In the genomic region with DNA sequence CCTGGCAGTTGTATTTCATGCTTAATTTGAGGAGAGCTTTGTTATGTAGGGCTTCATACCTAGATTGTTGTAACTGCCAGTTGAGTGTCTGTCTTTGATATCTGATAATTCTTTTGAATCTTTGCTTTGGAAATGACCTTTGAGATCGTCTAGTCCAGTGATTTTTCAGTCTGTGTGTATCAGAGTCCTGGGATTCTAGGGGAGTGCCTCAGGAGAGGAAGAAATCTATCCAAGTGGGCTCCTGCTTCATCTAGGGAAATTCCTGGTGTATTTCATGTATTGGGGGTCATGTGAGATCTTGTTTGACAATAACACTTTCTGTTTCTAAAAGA, we compare ENCODE assay signal across 32 cellular contexts.
"Had no signal": no experiment of that assay in that cellular context is flagged by ENCODE, and none has a peak within 500 bp of the region (broad histone marks: within the 10 kb centered on the region; RNA-seq: fewer than 3 reads in every experiment).

No MANE protein-coding gene starts in this region.

- H3K4me1 Mint-ChIP-seq: activated B cell treated with CpG ODN at 0.5 μM for 24 hours; activated T-helper 17 cell treated with anti-CD3 and anti-CD28 coated beads, Interleukin-2, amount 50 U/mL, for 72 hours; T-helper 17 cell had no signal

- H3K9me3 ChIP-seq: body of pancreas, gastrocnemius medialis had no signal

- H3K36me3 ChIP-seq: gastrocnemius medialis had no signal

- H3K4me3 Mint-ChIP-seq: activated B cell treated with CpG ODN at 0.5 μM for 24 hours; activated CD8-positive, alpha-beta T cell treated with anti-CD3 and anti-CD28 coated beads for 36 hours; activated naive CD8-positive, alpha-beta T cell; activated T-cell treated with anti-CD3 and anti-CD28 coated beads, Interleukin-2, amount 50 U/mL, for 4 hours; activated T-helper 17 cell treated with anti-CD3 and anti-CD28 coated beads, Interleukin-2, amount 50 U/mL, for 72 hours; endodermal cell; T-helper 17 cell; T-helper 2 cell treated with Interferon-gamma antibody and Interleukin-4, amounts not matched to agents 5 μg/mL and 100 μg/mL, for 36 hours had no signal

- H3K9me3 Mint-ChIP-seq: activated B cell treated with CpG ODN at 0.5 μM for 24 hours; activated CD8-positive, alpha-beta T cell treated with anti-CD3 and anti-CD28 coated beads for 36 hours; activated T-cell treated with anti-CD3 and anti-CD28 coated beads, Interleukin-2, amount 50 U/mL, for 4 hours; activated T-helper 17 cell treated with anti-CD3 and anti-CD28 coated beads, Interleukin-2, amount 50 U/mL, for 72 hours; endodermal cell; T-helper 2 cell treated with Interferon-gamma antibody and Interleukin-4, amounts not matched to agents 5 μg/mL and 100 μg/mL, for 36 hours had no signal

- H3K4me3 ChIP-seq: body of pancreas, coronary artery, gastrocnemius medialis had no signal

- H3K27me3 ChIP-seq: body of pancreas, gastrocnemius medialis had no signal

- H3K27me3 Mint-ChIP-seq: activated CD8-positive, alpha-beta T cell treated with anti-CD3 and anti-CD28 coated beads for 36 hours had no signal

- ATAC-seq: activated CD4-positive, CD25-positive, alpha-beta regulatory T cell treated with anti-CD3 and anti-CD28 coated beads, Interleukin-2, amount 50 U/mL, for 24 hours; activated CD8-positive, alpha-beta T cell treated with anti-CD3 and anti-CD28 coated beads for 36 hours; activated T-cell treated with anti-CD3 and anti-CD28 coated beads, Interleukin-2, amount 50 U/mL, for 4 hours; activated T-helper 17 cell treated with anti-CD3 and anti-CD28 coated beads, Interleukin-2, amount 50 U/mL, for 72 hours; body of pancreas; esophagus mucosa; gastrocnemius medialis; T-helper 17 cell had no signal

- H3K36me3 Mint-ChIP-seq: activated naive CD8-positive, alpha-beta T cell had no signal

- H3K27ac ChIP-seq: body of pancreas, coronary artery, gastrocnemius medialis, WERI-Rb-1 had no signal

- H3K27ac Mint-ChIP-seq: activated B cell treated with CpG ODN at 0.5 μM for 24 hours; activated CD8-positive, alpha-beta T cell treated with anti-CD3 and anti-CD28 coated beads for 36 hours; activated naive CD8-positive, alpha-beta T cell; activated T-helper 17 cell treated with anti-CD3 and anti-CD28 coated beads, Interleukin-2, amount 50 U/mL, for 72 hours; endodermal cell; T-helper 17 cell; T-helper 2 cell treated with Interferon-gamma antibody and Interleukin-4, amounts not matched to agents 5 μg/mL and 100 μg/mL, for 36 hours had no signal

- DNase-seq: activated B cell treated with CpG ODN at 0.5 μM for 24 hours; activated CD4-positive, alpha-beta T cell treated with anti-CD3 and anti-CD28 coated beads for 48 hours; activated CD4-positive, alpha-beta T cell treated with anti-CD3 and anti-CD28 coated beads, Interleukin-2, amount 50 U/mL, for 1 hour; activated CD4-positive, alpha-beta T cell treated with anti-CD3 and anti-CD28 coated beads, Interleukin-2, amount 50 U/mL, for 48 hours; activated CD8-positive, alpha-beta memory T cell treated with anti-CD3 and anti-CD28 coated beads for 24 hours; activated CD8-positive, alpha-beta T cell treated with anti-CD3 and anti-CD28 coated beads for 36 hours; activated effector memory CD4-positive, alpha-beta T cell treated with Interleukin-2 at 50 U/mL for 16 hours; activated gamma-delta T cell treated with Interleukin-2 at 50 U/mL for 16 hours; activated naive CD4-positive, alpha-beta T cell treated with anti-CD3 and anti-CD28 coated beads, Interleukin-2, amount 50 U/mL, for 16 hours; activated naive CD4-positive, alpha-beta T cell treated with Interleukin-2 at 50 U/mL for 16 hours; activated T-cell treated with anti-CD3 and anti-CD28 coated beads, Interleukin-2, amount 50 U/mL, for 4 hours; amniotic stem cell; aorta; body of pancreas; central memory CD4-positive, alpha-beta T cell; cerebellar nuclear complex; dermis blood vessel endothelial cell; effector CD8-positive, alpha-beta T cell; endodermal cell; foreskin fibroblast; gastrocnemius medialis; glutamatergic neuron; T-helper 1 cell; T-helper 17 cell; T1000; WERI-Rb-1 had no signal
